9 cellular contexts compared by ENCODE assay signal in the genomic region with DNA sequence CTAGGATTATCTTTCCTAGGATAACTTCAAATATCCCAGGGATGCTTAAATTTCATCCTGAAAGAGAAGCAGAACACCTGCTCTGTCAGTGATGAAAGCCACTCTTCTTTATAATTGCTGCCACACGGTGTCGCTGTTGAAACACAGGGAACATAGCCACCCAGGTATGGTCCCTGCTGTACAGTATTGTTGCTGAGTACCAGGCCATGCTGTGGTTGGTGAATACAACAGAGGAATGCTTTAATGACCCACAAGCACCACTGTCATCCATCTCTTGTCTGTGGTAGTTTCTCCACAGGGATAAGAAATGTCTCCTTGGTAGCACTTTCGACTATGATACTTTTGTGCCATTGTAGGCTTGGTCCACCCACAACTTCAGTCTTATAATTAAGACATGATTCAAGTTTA.
DNase-seq lines count a peak whose midpoint lies in the region; ATAC-seq, FAIRE-seq and TF ChIP-seq lines count a peak whose summit lies in the region.
"Had no signal": no experiment of that assay in that cellular context is flagged by ENCODE, and none has a peak within 500 bp of the region (broad histone marks: within the 10 kb centered on the region; RNA-seq: fewer than 3 reads in every experiment).

No MANE protein-coding gene starts in this region.

- H3K27me3 ChIP-seq in WERI-Rb-1 (ENCODE audit: insufficient read depth, low read depth, severe bottlenecking), result no peaks in the 10 kb centered on the region
- H3K27me3 ChIP-seq in bronchial epithelial cell (ENCODE audit: control insufficient read depth, insufficient read depth, low read length), result no peaks in the 10 kb centered on the region
- H3K27me3 ChIP-seq: BLaER1 treated with 17β-estradiol and CSF1 and Interleukin-3, amounts not matched to agents 10 nM and 100 nM had no signal

- H3K36me3 ChIP-seq in WERI-Rb-1 (no peaks in the 10 kb centered on the region), bronchial epithelial cell (ENCODE audit: control insufficient read depth, insufficient read depth, low read length) (no peaks in the 10 kb centered on the region), kidney (ENCODE audit: control insufficient read depth in 1 of 2, insufficient read depth in 2 of 2, low read length in 2 of 2) (no peaks in the 10 kb centered on the region)
- H3K36me3 ChIP-seq: BLaER1 treated with 17β-estradiol and CSF1 and Interleukin-3, amounts not matched to agents 10 nM and 100 nM had no signal

- peak; percentile 79 for FAIRE-seq in bronchial epithelial cell (lab: Jason Lieb, UNC)
- no peak for FAIRE-seq in kidney (lab: Jason Lieb, UNC)

- no peak overlapping the region for H3K9ac ChIP-seq in kidney (ENCODE audit: low read length in 2 of 2)
- H3K9ac ChIP-seq: BLaER1 treated with 17β-estradiol and CSF1 and Interleukin-3, amounts not matched to agents 10 nM and 100 nM had no signal

- H3K4me3 ChIP-seq in WERI-Rb-1 (ENCODE audit: low read depth, low read length), result no peak overlapping the region
- no peak overlapping the region for H3K4me3 ChIP-seq in bronchial epithelial cell (ENCODE audit: low read depth, low read length)
- H3K4me3 ChIP-seq in kidney (ENCODE audit: low read length in 2 of 2), result no peak overlapping the region
- H3K4me3 ChIP-seq: BLaER1 treated with 17β-estradiol and CSF1 and Interleukin-3, amounts not matched to agents 10 nM and 100 nM had no signal

- no peaks in the 10 kb centered on the region for H3K4me1 ChIP-seq in kidney (ENCODE audit: control insufficient read depth in 1 of 2, insufficient read depth in 1 of 2, low read depth in 1 of 2, low read length in 2 of 2)

- H3K27ac ChIP-seq in WERI-Rb-1, result no peak overlapping the region
- no peak overlapping the region for H3K27ac ChIP-seq in kidney (ENCODE audit: low read depth in 2 of 2, low read length in 2 of 2)
- H3K27ac ChIP-seq: BLaER1 treated with 17β-estradiol and CSF1 and Interleukin-3, amounts not matched to agents 10 nM and 100 nM had no signal

- peak; percentile 32 to 76 for DNase-seq in NCI-H446 (lab: John Stamatoyannopoulos, UW)
- DNase-seq in NCI-H446 treated with DMSO at 0.1 percent for 48 hours (lab: John Stamatoyannopoulos, UW), result no peak
- peak; percentile 9 for DNase-seq in NCI-H2081 treated with DMSO at 0.1 percent for 48 hours (lab: John Stamatoyannopoulos, UW)
- peak; percentile 73 for DNase-seq in WERI-Rb-1
- peak; percentile 53 for DNase-seq in bronchial epithelial cell (ENCODE audit: low read depth)
- DNase-seq in kidney, result no peak
- peak; percentile 48 for DNase-seq in stimulated activated CD4-positive, alpha-beta T cell treated with anti-CD3 and anti-CD28 coated beads, Interleukin-2, amount 100 ng/mL, for 4 hours (ENCODE audit: low read depth)

- peak; percentile 82 for ATAC-seq in HG02852 (IDR thresholded peaks at IDR 0.05; ENCODE audit: unreplicated experiment)

- intact Hi-C loops in kidney (cut with DNase I), result loop anchor here (10.0 kb wide), 1 partner anchor 117 kb away; no protein-coding TSS in a partner anchor

- H3K9me3 ChIP-seq in WERI-Rb-1 (ENCODE audit: severe bottlenecking) (no peaks in the 10 kb centered on the region), kidney (ENCODE audit: control insufficient read depth in 1 of 2, low read length in 2 of 2) (no peaks in the 10 kb centered on the region)
- H3K9me3 ChIP-seq: BLaER1 treated with 17β-estradiol and CSF1 and Interleukin-3, amounts not matched to agents 10 nM and 100 nM had no signal

- TF ChIP-seq CTCF in WERI-Rb-1 (IDR thresholded peaks at IDR 0.05; ENCODE audit: low read depth, low read length), result peak; percentile 78
- peak; percentile 78 for TF ChIP-seq CTCF in bronchial epithelial cell (IDR thresholded peaks at IDR 0.05; ENCODE audit: insufficient read depth, low read length, severe bottlenecking)
- TF ChIP-seq CTCF in kidney (IDR thresholded peaks at IDR 0.05; ENCODE audit: borderline replicate concordance, extremely low read depth, insufficient read depth), result peak; percentile 84

Comparison
In these comparisons a context has a peak if more than half of its experiments do, and no peak if none do; other contexts are left out.
1. DNase-seq: peak in NCI-H446 (2 of 2), NCI-H2081 treated with DMSO at 0.1 percent for 48 hours (single experiment), WERI-Rb-1 (single experiment), bronchial epithelial cell (single experiment) and stimulated activated CD4-positive, alpha-beta T cell treated with anti-CD3 and anti-CD28 coated beads, Interleukin-2, amount 100 ng/mL, for 4 hours (single experiment); none in NCI-H446 treated with DMSO at 0.1 percent for 48 hours (single experiment) and kidney (single experiment).
2. Peak in every context shown above with its lines, with median percentiles within 50 percentile points of each other: CTCF ChIP-seq.